ENCODE assay signal across 8 cellular contexts in genomic region chr5:140157032-140157781, GRCh38. TPM values are rescaled to one million over a fixed set of nuclear protein-coding genes. Genes with fewer than 3 reads are reported as not detected.
A peak's percentile ranks its signal among the peaks of the same experiment; 100 is the strongest.
DNase-seq lines count a peak whose midpoint lies in the region; ATAC-seq and TF ChIP-seq lines count a peak whose summit lies in the region.

No MANE protein-coding gene starts in this region.

- H4K8ac ChIP-seq in neuronal stem cell (ENCODE audit: low read depth, low read length) = no peak overlapping the region

- H3K4me3 ChIP-seq in DND-41 (ENCODE audit: low read depth in 1 of 2, low read length in 2 of 2) (no peak overlapping the region), KMS-11 (IDR thresholded peaks at IDR 0.05; ENCODE audit: insufficient read depth, low read depth, low read length) (no peak overlapping the region), neuronal stem cell (ENCODE audit: low read length in 2 of 2) (peak overlapping the region; percentile 12 to 32), stomach smooth muscle (ENCODE audit: low read length in 2 of 2) (peak overlapping the region; percentile 40 to 58)

- no CpG with 5 or more reads among the region's 30 CpGs for WGBS in neuronal stem cell (ENCODE audit: extremely low coverage in 2 of 2, insufficient read length in 2 of 2, insufficient replicate concordance in 1 of 2), 2 donors

- H2AFZ ChIP-seq in DND-41 (ENCODE audit: low read depth, low read length) (peak overlapping the region; percentile 40; the same call in 1 of the 2 replicates), KMS-11 (ENCODE audit: low read depth) (peak overlapping the region; percentile 45; the same call in 1 of the 2 replicates), neuronal stem cell (ENCODE audit: low read length) (peak overlapping the region; percentile 93)

- POLR2A ChIA-PET in RWPE1 (lab: Yijun Ruan, JAX; ENCODE audit: low non-redundant PET) = no interaction called here

- no peak overlapping the region for H2BK15ac ChIP-seq in neuronal stem cell (ENCODE audit: low read length)

- H3K4ac ChIP-seq in neuronal stem cell (ENCODE audit: low read length) = no peak overlapping the region

- H3K79me2 ChIP-seq in DND-41 (ENCODE audit: insufficient read depth, low read length) (no peaks in the 10 kb centered on the region), KMS-11 (ENCODE audit: insufficient read depth, low read depth) (no peaks in the 10 kb centered on the region)

- H3K14ac ChIP-seq in neuronal stem cell (ENCODE audit: low read length) = no peak overlapping the region

- no peak overlapping the region for H2BK120ac ChIP-seq in neuronal stem cell (ENCODE audit: low read depth, low read length)

- H2AK5ac ChIP-seq in neuronal stem cell (ENCODE audit: low read depth, low read length) = no peak overlapping the region

- H3K9me3 ChIP-seq in DND-41 (ENCODE audit: insufficient read depth, low read length, severe bottlenecking) (no peaks in the 10 kb centered on the region), neuronal stem cell (replicated peaks in 1 of 2; ENCODE audit: control insufficient read depth in 2 of 2, insufficient read depth in 1 of 2, low read depth in 1 of 2, low read length in 2 of 2) (no peaks in the 10 kb centered on the region), stomach smooth muscle (ENCODE audit: control insufficient read depth in 2 of 2, low read length in 2 of 2) (no peaks in the 10 kb centered on the region)

- TF ChIP-seq CTCF in DND-41 (IDR thresholded peaks at IDR 0.05; ENCODE audit: borderline replicate concordance, extremely low read depth, low read length, poor library complexity, severe bottlenecking) (peak; percentile 98), KMS-11 (conservative IDR thresholded peaks at IDR 0.05; ENCODE audit: low read depth, low read length) (peak; percentile 92), RWPE1 (conservative IDR thresholded peaks at IDR 0.05; ENCODE audit: low read depth) (peak; percentile 94), foreskin keratinocyte (conservative IDR thresholded peaks at IDR 0.05) (peak; percentile 96)

- H3K27me3 ChIP-seq in DND-41 (ENCODE audit: insufficient read depth, low read length, poor library complexity) (no peaks in the 10 kb centered on the region), KMS-11 (ENCODE audit: insufficient read depth, low read depth) (no peaks in the 10 kb centered on the region), foreskin keratinocyte (no peaks in the 10 kb centered on the region), neuronal stem cell (ENCODE audit: control insufficient read depth in 3 of 3, insufficient read depth in 3 of 3, low read depth in 1 of 3, low read length in 3 of 3) (peaks cover 0 to 27% (median 3%) of the 10 kb centered on the region in 3 experiments), stomach smooth muscle (ENCODE audit: control insufficient read depth in 1 of 2, insufficient read depth in 2 of 2, low read length in 2 of 2) (no peaks in the 10 kb centered on the region)

- H3K18ac ChIP-seq in neuronal stem cell (ENCODE audit: low read length) = no peak overlapping the region

- no peak overlapping the region for H3K9ac ChIP-seq in DND-41 (ENCODE audit: low read depth, low read length)
- H3K9ac ChIP-seq in KMS-11 = no peak overlapping the region
- H3K9ac ChIP-seq in neuronal stem cell (ENCODE audit: low read depth, low read length, poor library complexity) = no peak overlapping the region
- peak overlapping the region; percentile 12 to 58 for H3K9ac ChIP-seq in stomach smooth muscle (ENCODE audit: low read length in 2 of 2)

- no peak overlapping the region for H4K91ac ChIP-seq in neuronal stem cell (ENCODE audit: low read depth, low read length, poor library complexity)

- H3K36me3 ChIP-seq in DND-41 (ENCODE audit: insufficient read depth, low read length) (no peaks in the 10 kb centered on the region), KMS-11 (ENCODE audit: insufficient read depth) (no peaks in the 10 kb centered on the region), neuronal stem cell (replicated peaks in 1 of 2; ENCODE audit: control insufficient read depth in 2 of 2, insufficient read depth in 2 of 2, low read length in 2 of 2) (no peaks in the 10 kb centered on the region), stomach smooth muscle (ENCODE audit: control insufficient read depth in 2 of 2, insufficient read depth in 2 of 2, low read length in 2 of 2) (no peaks in the 10 kb centered on the region)

- CTCF ChIA-PET in RWPE1 (lab: Yijun Ruan, JAX) = interaction anchor here (0.6 to 4.9 kb wide), 5 partner anchors 12 to 86 kb away, joined by 3 to 26 read pairs (median 5); no protein-coding TSS in a partner anchor

- no peaks in the 10 kb centered on the region for H3K79me1 ChIP-seq in neuronal stem cell (ENCODE audit: low read depth, low read length)

- ATAC-seq in DND-41 (ENCODE audit: insufficient read depth, low read depth) = peak; percentile 100
- ATAC-seq in GM21825 (IDR thresholded peaks at IDR 0.05; ENCODE audit: unreplicated experiment) = peak; percentile 92
- peak; percentile 89 for ATAC-seq in foreskin keratinocyte

- H2BK12ac ChIP-seq in neuronal stem cell (ENCODE audit: low read length) = no peak overlapping the region

- no peak overlapping the region for H3K27ac ChIP-seq in DND-41 (ENCODE audit: low read length)
- no peak overlapping the region for H3K27ac ChIP-seq in KMS-11
- no peak overlapping the region for H3K27ac ChIP-seq in RWPE1
- no peak overlapping the region for H3K27ac ChIP-seq in foreskin keratinocyte
- H3K27ac ChIP-seq in neuronal stem cell (replicated peaks; ENCODE audit: low read length) = no peak overlapping the region
- H3K27ac ChIP-seq in stomach smooth muscle (ENCODE audit: low read length) = no peak overlapping the region

- peaks cover 5% of the 10 kb centered on the region; the same call in 1 of the 2 replicates for H4K20me1 ChIP-seq in DND-41 (ENCODE audit: insufficient read depth, low read length)
- no peaks in the 10 kb centered on the region for H4K20me1 ChIP-seq in KMS-11 (ENCODE audit: insufficient read depth)

- H3K4me1 ChIP-seq in DND-41 (ENCODE audit: insufficient read depth, low read length) (peaks cover 6% of the 10 kb centered on the region), KMS-11 (ENCODE audit: low read depth, poor library complexity, severe bottlenecking) (peaks cover 13% of the 10 kb centered on the region), foreskin keratinocyte (no peaks in the 10 kb centered on the region), neuronal stem cell (ENCODE audit: control insufficient read depth in 2 of 2, insufficient read depth in 1 of 2, low read depth in 1 of 2, low read length in 2 of 2) (peaks cover 11 to 13% of the 10 kb centered on the region in 2 donors), stomach smooth muscle (ENCODE audit: control insufficient read depth, insufficient read depth, low read length) (peaks cover 16% of the 10 kb centered on the region)

- no peak overlapping the region for H2BK5ac ChIP-seq in neuronal stem cell (ENCODE audit: low read length)

- no peak overlapping the region for H3K23ac ChIP-seq in neuronal stem cell (ENCODE audit: low read depth, low read length, poor library complexity)

- peak overlapping the region; percentile 42 for H3K4me2 ChIP-seq in DND-41 (ENCODE audit: insufficient read depth, low read length)
- peak overlapping the region; percentile 35; the same call in 1 of the 2 replicates for H3K4me2 ChIP-seq in KMS-11
- H3K4me2 ChIP-seq in neuronal stem cell (ENCODE audit: insufficient read depth, low read length, poor library complexity, severe bottlenecking) = no peak overlapping the region

- peak; percentile 84 for DNase-seq in DND-41
- DNase-seq in RWPE1 (ENCODE audit: low spot score) = peak; percentile 96
- DNase-seq in activated T-helper 9 cell treated with anti-CD3 and anti-CD28 coated beads, Interleukin-2, amount 50 U/mL, for 16 hours (ENCODE audit: low read depth) = peak; percentile 75
- DNase-seq in foreskin keratinocyte = peak in 1 of 2 donors; percentile 55
- peak; percentile 84 for DNase-seq in neuronal stem cell (ENCODE audit: low spot score)

RNA-seq across cellular contexts. Expression of gene CYSTM1, which starts 17.8 kb away (rescaled TPM):
- 39.0 and 44.8 TPM in 2 replicates for total RNA-seq in foreskin keratinocyte
- 36.0 and 40.6 TPM in 2 replicates for polyA plus RNA-seq in foreskin keratinocyte
- polyA plus RNA-seq in neuronal stem cell (2013, experiment 1 of 2) = 35.6 TPM
- 35.7 TPM for polyA plus RNA-seq in neuronal stem cell (2013, experiment 2 of 2)

RNA-seq across cellular contexts. Expression of gene IGIP, which starts 31.5 kb away (rescaled TPM):
- 1.4 and 1.6 TPM in 2 replicates for total RNA-seq in foreskin keratinocyte
- 0.83 and 0.95 TPM in 2 replicates for polyA plus RNA-seq in foreskin keratinocyte
- 0.47 TPM for polyA plus RNA-seq in neuronal stem cell (2013, experiment 1 of 2)
- 0.42 TPM for polyA plus RNA-seq in neuronal stem cell (2013, experiment 2 of 2)

RNA-seq across cellular contexts. Expression of gene PURA, which starts 43.3 kb away (rescaled TPM):
- total RNA-seq in foreskin keratinocyte = 8.7 and 9.2 TPM in 2 replicates
- 2.3 and 2.8 TPM in 2 replicates for polyA plus RNA-seq in foreskin keratinocyte
- polyA plus RNA-seq in neuronal stem cell (2013, experiment 1 of 2) = 1.3 TPM
- polyA plus RNA-seq in neuronal stem cell (2013, experiment 2 of 2) = 1.6 TPM

Comparison
In these comparisons a context has a peak if more than half of its experiments do, and no peak if none do; other contexts are left out.
1. H2AFZ ChIP-seq: peak in every context shown above with its lines; median percentile 93 in neuronal stem cell; 45 in KMS-11; 40 in DND-41.
2. H3K4me3 ChIP-seq: peak in neuronal stem cell (2 of 2) and stomach smooth muscle (2 of 2); none in DND-41 (0 of 2) and KMS-11 (single experiment).
3. H3K9ac ChIP-seq: peak in stomach smooth muscle (2 of 2); none in DND-41 (single experiment), KMS-11 (single experiment) and neuronal stem cell (single experiment).
4. Peak in every context shown above with its lines, with median percentiles within 50 percentile points of each other: ATAC-seq and CTCF ChIP-seq.